Comparison of ENCODE assay signal across 12 cellular contexts in the genomic region with DNA sequence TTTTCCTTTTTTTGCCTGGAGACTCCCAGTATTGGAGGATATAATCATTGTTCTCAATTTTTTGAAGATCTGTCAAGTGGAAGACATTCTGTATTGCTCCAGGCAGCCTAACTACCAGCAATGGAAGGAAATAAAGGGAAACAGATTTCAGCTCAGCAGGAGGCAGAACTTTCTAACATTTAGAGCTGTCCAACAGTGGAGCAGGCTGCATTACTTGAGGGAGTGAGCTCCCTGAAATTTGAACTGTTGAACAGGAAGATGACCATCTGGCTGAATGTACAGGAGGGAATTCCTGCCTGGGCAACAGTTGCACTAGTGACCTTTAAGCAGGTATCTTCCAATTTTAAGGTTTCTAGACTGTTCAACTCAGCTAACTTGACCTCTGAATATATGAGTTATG. TPM values are rescaled to one million over a fixed set of nuclear protein-coding genes. Genes with fewer than 3 reads are reported as not detected.
DNase-seq lines count a peak whose midpoint lies in the region; ATAC-seq and TF ChIP-seq lines count a peak whose summit lies in the region.
"Had no signal": no experiment of that assay in that cellular context is flagged by ENCODE, and none has a peak within 500 bp of the region (broad histone marks: within the 10 kb centered on the region; RNA-seq: fewer than 3 reads in every experiment).

No MANE protein-coding gene starts in this region.

- H3K27ac Mint-ChIP-seq in stimulated activated naive CD8-positive, alpha-beta T cell treated with anti-CD3 and anti-CD28 coated beads, Interleukin-15, Interleukin-2, amounts not matched to agents 100 ng/mL and 50 ng/mL, for 24 hours = peak overlapping the region; percentile 85
- H3K27ac Mint-ChIP-seq in WTC11 (no peak overlapping the region), glutamatergic neuron (ENCODE audit: unreplicated experiment) (peak overlapping the region; percentile 88)

- H3K4me1 Mint-ChIP-seq in stimulated activated naive CD8-positive, alpha-beta T cell treated with anti-CD3 and anti-CD28 coated beads, Interleukin-15, Interleukin-2, amounts not matched to agents 100 ng/mL and 50 ng/mL, for 24 hours (ENCODE audit: low read depth) = peaks cover 47% of the 10 kb centered on the region
- peaks cover 10% of the 10 kb centered on the region for H3K4me1 Mint-ChIP-seq in WTC11
- H3K4me1 Mint-ChIP-seq in glutamatergic neuron (ENCODE audit: low read depth, unreplicated experiment) = peaks cover 16% of the 10 kb centered on the region

- no peak for DNase-seq in stimulated activated naive CD8-positive, alpha-beta T cell treated with anti-CD3 and anti-CD28 coated beads, Interleukin-15, Interleukin-2, amounts not matched to agents 100 U/mL and 50 U/mL, for 24 hours
- DNase-seq in WTC11 (ENCODE audit: low spot score) (no peak), glutamatergic neuron (no peak), SW 1271 (lab: John Stamatoyannopoulos, UW) (no peak), LoVo (ENCODE audit: low spot score) (no peak), mucosa of descending colon (no peak)
- DNase-seq: activated CD4-positive, alpha-beta T cell treated with anti-CD3 and anti-CD28 coated beads for 1 hour; H7; NCI-H510A treated with DMSO at 0.1 percent for 48 hours had no signal

- POLR2A ChIA-PET in WTC11 (lab: Charles Lee) = interaction anchor here (0.7 kb wide), 1 partner anchor 47 kb away, joined by 3 read pairs; no protein-coding TSS in a partner anchor

- no peak for TF ChIP-seq CTCF in WTC11 (IDR thresholded peaks at IDR 0.05)
- TF ChIP-seq CTCF in glutamatergic neuron (IDR thresholded peaks at IDR 0.05; ENCODE audit: partially characterized antibody, unreplicated experiment) = no peak
- no peak for TF ChIP-seq CTCF in mucosa of descending colon (IDR thresholded peaks at IDR 0.05)

- intact Hi-C loops in mucosa of descending colon (cut with DNase I, micrococcal nuclease) = no loop called here

- H3K4me1 ChIP-seq in mucosa of descending colon (ENCODE audit: low read depth) = peaks cover 11% of the 10 kb centered on the region

- ATAC-seq in stimulated activated naive CD8-positive, alpha-beta T cell treated with anti-CD3 and anti-CD28 coated beads, Interleukin-15, Interleukin-2, amounts not matched to agents 100 U/mL and 50 U/mL, for 24 hours = no peak
- no peak for ATAC-seq in WTC11
- no peak for ATAC-seq in GM18858 (IDR thresholded peaks at IDR 0.05; ENCODE audit: unreplicated experiment)
- no peak for ATAC-seq in mucosa of descending colon

- H3K9me3 ChIP-seq in mucosa of descending colon = no peaks in the 10 kb centered on the region
- H3K9me3 ChIP-seq: ovary had no signal

- H3K4me3 ChIP-seq in mucosa of descending colon = no peak overlapping the region

- CTCF ChIA-PET in WTC11 (lab: Charles Lee) = interaction anchor here (1.0 to 2.2 kb wide), 5 partner anchors 12 to 101 kb away, joined by 4 to 10 read pairs (median 5); a partner anchor contains a TSS

- peaks cover 24% of the 10 kb centered on the region for H3K36me3 Mint-ChIP-seq in stimulated activated naive CD8-positive, alpha-beta T cell treated with anti-CD3 and anti-CD28 coated beads, Interleukin-15, Interleukin-2, amounts not matched to agents 100 ng/mL and 50 ng/mL, for 24 hours (ENCODE audit: low read depth)
- H3K36me3 Mint-ChIP-seq in WTC11 (no peaks in the 10 kb centered on the region; the same call in 1 of the 2 replicates), glutamatergic neuron (ENCODE audit: unreplicated experiment) (no peaks in the 10 kb centered on the region)

- no peaks in the 10 kb centered on the region for H3K36me3 ChIP-seq in mucosa of descending colon (ENCODE audit: low read depth)
- H3K36me3 ChIP-seq: ovary had no signal

- no peaks in the 10 kb centered on the region for H3K9me3 Mint-ChIP-seq in stimulated activated naive CD8-positive, alpha-beta T cell treated with anti-CD3 and anti-CD28 coated beads, Interleukin-15, Interleukin-2, amounts not matched to agents 100 ng/mL and 50 ng/mL, for 24 hours
- H3K9me3 Mint-ChIP-seq in WTC11 (peaks cover 4% of the 10 kb centered on the region; the same call in 1 of the 2 replicates), glutamatergic neuron (ENCODE audit: unreplicated experiment) (no peaks in the 10 kb centered on the region)

- peak overlapping the region; percentile 98 for H3K4me3 Mint-ChIP-seq in stimulated activated naive CD8-positive, alpha-beta T cell treated with anti-CD3 and anti-CD28 coated beads, Interleukin-15, Interleukin-2, amounts not matched to agents 100 ng/mL and 50 ng/mL, for 24 hours
- peak overlapping the region; percentile 98 for H3K4me3 Mint-ChIP-seq in WTC11
- peak overlapping the region; percentile 86 for H3K4me3 Mint-ChIP-seq in glutamatergic neuron (ENCODE audit: unreplicated experiment)

- H3K27me3 Mint-ChIP-seq in stimulated activated naive CD8-positive, alpha-beta T cell treated with anti-CD3 and anti-CD28 coated beads, Interleukin-15, Interleukin-2, amounts not matched to agents 100 ng/mL and 50 ng/mL, for 24 hours = no peaks in the 10 kb centered on the region
- no peaks in the 10 kb centered on the region for H3K27me3 Mint-ChIP-seq in WTC11 (ENCODE audit: low read depth)
- H3K27me3 Mint-ChIP-seq in glutamatergic neuron (ENCODE audit: unreplicated experiment) = peaks cover 2% of the 10 kb centered on the region

TF ChIP-seq in WTC11, 78 proteins besides CTCF, POLR2A, EP300 and RAD21:
- TF ChIP-seq ZNF138 (CRISPR knock-in tag; conservative IDR thresholded peaks at IDR 0.05) = no peak
- TF ChIP-seq, protein P1, sequence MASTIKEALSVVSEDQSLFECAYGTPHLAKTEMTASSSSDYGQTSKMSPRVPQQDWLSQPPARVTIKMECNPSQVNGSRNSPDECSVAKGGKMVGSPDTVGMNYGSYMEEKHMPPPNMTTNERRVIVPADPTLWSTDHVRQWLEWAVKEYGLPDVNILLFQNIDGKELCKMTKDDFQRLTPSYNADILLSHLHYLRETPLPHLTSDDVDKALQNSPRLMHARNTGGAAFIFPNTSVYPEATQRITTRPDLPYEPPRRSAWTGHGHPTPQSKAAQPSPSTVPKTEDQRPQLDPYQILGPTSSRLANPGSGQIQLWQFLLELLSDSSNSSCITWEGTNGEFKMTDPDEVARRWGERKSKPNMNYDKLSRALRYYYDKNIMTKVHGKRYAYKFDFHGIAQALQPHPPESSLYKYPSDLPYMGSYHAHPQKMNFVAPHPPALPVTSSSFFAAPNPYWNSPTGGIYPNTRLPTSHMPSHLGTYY (CRISPR knock-in tag; IDR thresholded peaks at IDR 0.05) = no peak
- no peak for TF ChIP-seq ESRRA (CRISPR knock-in tag; IDR thresholded peaks at IDR 0.05; ENCODE audit: borderline replicate concordance)
- TF ChIP-seq IRF2 (CRISPR knock-in tag; IDR thresholded peaks at IDR 0.05; ENCODE audit: borderline replicate concordance, low read depth) = no peak

RNA-seq across cellular contexts. Expression of a gene that starts 1.1 kb away (rescaled TPM):
- total RNA-seq in WTC11 (2021) (33.3 to 34.0 TPM (median 33.8 TPM) in 3 replicates), glutamatergic neuron (ENCODE audit: unreplicated experiment) (59.2 TPM), mucosa of descending colon (10 to 100 TPM; 40.8 to 55.1 (median 41.4) TPM)

RNA-seq across cellular contexts. Expression of a gene that starts 19.4 kb away (rescaled TPM):
- total RNA-seq in WTC11 (2021) (224 to 357 TPM (median 224 TPM) in 3 replicates), glutamatergic neuron (ENCODE audit: unreplicated experiment) (126 TPM), mucosa of descending colon (100 to 1,000 TPM; 119 to 194 (median 150) TPM)
